In the genomic region with DNA sequence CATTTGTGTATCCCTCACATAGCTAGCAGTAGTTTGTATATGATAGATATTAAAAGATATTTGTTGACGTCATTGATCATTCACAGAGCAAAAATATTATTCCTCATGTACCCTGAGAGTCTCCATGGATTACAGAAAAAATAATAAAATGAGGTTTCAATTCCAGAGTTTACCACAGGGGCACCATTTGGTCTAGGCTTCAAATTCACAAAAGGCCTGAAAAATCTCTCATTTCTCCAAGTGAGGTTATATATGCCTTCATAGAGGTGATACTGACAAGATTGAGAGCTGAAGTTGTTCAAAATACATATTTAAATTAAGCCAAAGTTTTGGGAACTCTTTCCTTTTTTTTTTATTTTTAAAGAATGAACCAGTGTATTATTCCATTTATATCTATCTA, we compare ENCODE assay signal across 15 cellular contexts. TPM values are rescaled to one million over a fixed set of nuclear protein-coding genes. Genes with fewer than 3 reads are reported as not detected.
"Had no signal": no experiment of that assay in that cellular context is flagged by ENCODE, and none has a peak within 500 bp of the region (broad histone marks: within the 10 kb centered on the region; RNA-seq: fewer than 3 reads in every experiment).

No MANE protein-coding gene starts in this region.

- H3K27ac ChIP-seq: coronary artery, gastrocnemius medialis, thoracic aorta had no signal

- H3K27ac Mint-ChIP-seq: activated B cell treated with CpG ODN at 0.5 μM for 24 hours; activated CD4-positive, alpha-beta memory T cell treated with anti-CD3 and anti-CD28 coated beads, Interleukin-2, amount 10 ng/mL, durations not matched to agents 7 days and 5 days; activated CD8-positive, alpha-beta memory T cell treated with anti-CD3 and anti-CD28 coated beads, Interleukin-2, amount 10 ng/mL, durations not matched to agents 7 days and 5 days; activated naive CD8-positive, alpha-beta T cell; natural killer cell treated with Interleukin-12 subunit alpha and Interleukin-12 subunit beta and Interleukin-15 and Interleukin-18, amount 100 ng/mL, for 72 hours; stimulated activated naive B cell treated with anti-CD40 and anti-IgM and Interleukin-4, amounts not matched to agents 10 μg/mL and 1 μg/mL and 100 μg/mL, for 72 hours; T-cell had no signal

- H3K27me3 Mint-ChIP-seq: activated B cell treated with CpG ODN at 0.5 μM for 24 hours; activated CD4-positive, alpha-beta memory T cell treated with anti-CD3 and anti-CD28 coated beads, Interleukin-2, amount 10 ng/mL, durations not matched to agents 7 days and 5 days; stimulated activated naive B cell treated with anti-CD40 and anti-IgM and Interleukin-4, amounts not matched to agents 10 μg/mL and 1 μg/mL and 100 μg/mL, for 72 hours; T-cell had no signal

- ATAC-seq: activated CD8-positive, alpha-beta memory T cell treated with anti-CD3 and anti-CD28 coated beads, Interleukin-2, amount 10 ng/mL, durations not matched to agents 7 days and 5 days; gastrocnemius medialis; natural killer cell treated with Interleukin-12 subunit alpha and Interleukin-12 subunit beta and Interleukin-15 and Interleukin-18, amount 100 ng/mL, for 72 hours; stimulated activated naive B cell treated with anti-CD40 and anti-IgM and Interleukin-4, amounts not matched to agents 10 μg/mL and 1 μg/mL and 100 μg/mL, for 72 hours; T-cell had no signal

- DNase-seq: activated B cell treated with CpG ODN at 0.5 μM for 24 hours; activated CD4-positive, alpha-beta memory T cell treated with anti-CD3 and anti-CD28 coated beads, Interleukin-2, amount 10 ng/mL, durations not matched to agents 7 days and 5 days; activated CD4-positive, alpha-beta T cell treated with anti-CD3 and anti-CD28 coated beads for 4 hours; activated CD8-positive, alpha-beta memory T cell treated with anti-CD3 and anti-CD28 coated beads, Interleukin-2, amount 10 ng/mL, durations not matched to agents 7 days and 5 days; caudate nucleus; gastrocnemius medialis; head of caudate nucleus; stimulated activated naive B cell treated with anti-CD40 and anti-IgM and Interleukin-4, amounts not matched to agents 10 μg/mL and 1 μg/mL and 100 μg/mL, for 72 hours; T-cell had no signal

- H3K4me3 ChIP-seq: coronary artery, gastrocnemius medialis, lung, thoracic aorta had no signal

- H3K4me3 Mint-ChIP-seq: activated B cell treated with CpG ODN at 0.5 μM for 24 hours; activated CD4-positive, alpha-beta memory T cell treated with anti-CD3 and anti-CD28 coated beads, Interleukin-2, amount 10 ng/mL, durations not matched to agents 7 days and 5 days; activated CD8-positive, alpha-beta memory T cell treated with anti-CD3 and anti-CD28 coated beads, Interleukin-2, amount 10 ng/mL, durations not matched to agents 7 days and 5 days; activated naive CD8-positive, alpha-beta T cell; natural killer cell treated with Interleukin-12 subunit alpha and Interleukin-12 subunit beta and Interleukin-15 and Interleukin-18, amount 100 ng/mL, for 72 hours; stimulated activated naive B cell treated with anti-CD40 and anti-IgM and Interleukin-4, amounts not matched to agents 10 μg/mL and 1 μg/mL and 100 μg/mL, for 72 hours; T-cell had no signal

- H3K9me3 Mint-ChIP-seq: activated B cell treated with CpG ODN at 0.5 μM for 24 hours; activated CD4-positive, alpha-beta memory T cell treated with anti-CD3 and anti-CD28 coated beads, Interleukin-2, amount 10 ng/mL, durations not matched to agents 7 days and 5 days; natural killer cell treated with Interleukin-12 subunit alpha and Interleukin-12 subunit beta and Interleukin-15 and Interleukin-18, amount 100 ng/mL, for 72 hours; T-cell had no signal

- H3K9me3 ChIP-seq: gastrocnemius medialis, thoracic aorta had no signal

- H3K36me3 Mint-ChIP-seq: T-cell had no signal

- H3K27me3 ChIP-seq: gastrocnemius medialis had no signal

- H3K36me3 ChIP-seq: gastrocnemius medialis, thoracic aorta had no signal

RNA-seq across cellular contexts. Expression of gene TMEM26, which starts 52.7 kb away (rescaled TPM):
- total RNA-seq: activated B cell treated with CpG ODN at 0.5 μM for 24 hours; activated CD4-positive, alpha-beta memory T cell treated with anti-CD3 and anti-CD28 coated beads, Interleukin-2, amount 10 ng/mL, durations not matched to agents 7 days and 5 days; activated CD8-positive, alpha-beta memory T cell treated with anti-CD3 and anti-CD28 coated beads, Interleukin-2, amount 10 ng/mL, durations not matched to agents 7 days and 5 days; natural killer cell treated with Interleukin-12 subunit alpha and Interleukin-12 subunit beta and Interleukin-15 and Interleukin-18, amount 100 ng/mL, for 72 hours; T-cell had no signal
- polyA plus RNA-seq: keratinocyte had no signal
